In genomic region chr2:100186126-100186525, GRCh38 we compare ENCODE assay signal across 22 cellular contexts. TPM values are rescaled to one million over a fixed set of nuclear protein-coding genes. Genes with fewer than 3 reads are reported as not detected.
"Had no signal": no experiment of that assay in that cellular context is flagged by ENCODE, and none has a peak within 500 bp of the region (broad histone marks: within the 10 kb centered on the region; RNA-seq: fewer than 3 reads in every experiment).

No MANE protein-coding gene starts in this region.

- H3K4me3 ChIP-seq: MG63, SJSA1, SK-N-MC had no signal

- H3K36me3 ChIP-seq: MG63, SJSA1 had no signal

- H3K4me1 ChIP-seq: SJSA1 had no signal

- H3K27ac ChIP-seq: SJSA1, SK-N-MC had no signal

- FAIRE-seq: RCC 7860 had no signal

- H3K27me3 ChIP-seq: MG63, SJSA1 had no signal

- H3K9me3 ChIP-seq: MG63, SJSA1 had no signal

- DNase-seq: Karpas-422, KG1, MG63, NCI-H1092, NCI-H1105 treated with DMSO at 0.1 percent for 48 hours, NCI-H1417 treated with DMSO at 0.1 percent for 48 hours, NCI-H146, NCI-H1694 treated with DMSO at 0.1 percent for 48 hours, NCI-H1930, NCI-H2081, NCI-H2107, NCI-H2227 treated with DMSO at 0.1 percent for 48 hours, NCI-H524, NCI-H526 treated with DMSO at 0.1 percent for 48 hours, NCI-H774, Right ventricle myocardium superior, RPMI8226, SIG-M5 had no signal

RNA-seq across cellular contexts. Expression of gene AFF3, which starts 43.7 kb away (rescaled TPM):
- total RNA-seq: HT-29 had no signal
